In the genomic region with DNA sequence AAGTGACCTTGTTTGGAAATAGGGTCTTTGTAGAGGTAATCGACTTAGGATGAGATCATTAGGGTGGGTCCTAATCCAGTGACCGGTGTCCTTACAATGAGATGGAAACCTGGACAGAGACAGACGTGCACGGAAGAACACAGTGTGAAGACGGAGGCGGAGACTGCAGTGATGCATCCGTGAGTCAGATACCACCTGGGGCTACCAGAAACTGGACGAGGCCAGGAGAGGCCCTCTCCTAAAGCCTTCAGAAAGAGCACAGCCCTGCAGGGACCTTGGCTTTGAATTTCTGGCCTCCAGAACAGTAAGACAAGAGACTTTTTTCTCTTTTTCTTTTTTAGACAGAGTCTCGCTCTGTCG, we compare ENCODE assay signal across 18 cellular contexts.
DNase-seq lines count a peak whose midpoint lies in the region; TF ChIP-seq lines count a peak whose summit lies in the region.
"Had no signal": no experiment of that assay in that cellular context is flagged by ENCODE, and none has a peak within 500 bp of the region (broad histone marks: within the 10 kb centered on the region; RNA-seq: fewer than 3 reads in every experiment).

No MANE protein-coding gene starts in this region.

- TF ChIP-seq POLR2A in esophagus squamous epithelium (IDR thresholded peaks at IDR 0.05) (no peak), stomach (IDR thresholded peaks at IDR 0.05) (no peak)

- POLR2A ChIA-PET in RWPE1 (lab: Yijun Ruan, JAX; ENCODE audit: low non-redundant PET), result no interaction called here

- no peak for TF ChIP-seq CTCF in HFFc6 (IDR thresholded peaks at IDR 0.05)
- no peak for TF ChIP-seq CTCF in RWPE1 (conservative IDR thresholded peaks at IDR 0.05; ENCODE audit: low read depth)
- TF ChIP-seq CTCF in esophagus squamous epithelium (IDR thresholded peaks at IDR 0.05), result no peak
- TF ChIP-seq CTCF in stomach (IDR thresholded peaks at IDR 0.05), result no peak

- DNase-seq in HFFc6, result peak; percentile 10
- DNase-seq in RWPE1 (ENCODE audit: low spot score), result peak; percentile 68
- no peak for DNase-seq in esophagus squamous epithelium (lab: John Stamatoyannopoulos, UW)
- peak; percentile 7 for DNase-seq in smooth muscle cell of the brain vasculature (ENCODE audit: low read depth, low spot score)
- DNase-seq in stimulated activated CD4-positive, alpha-beta T cell treated with anti-CD3 and anti-CD28 coated beads, Interleukin-4, amount 100 ng/mL, for 1 hour, result no peak
- no peak for DNase-seq in stomach
- no peak for DNase-seq in activated CD4-positive, alpha-beta T cell treated with anti-CD3 and anti-CD28 coated beads for 48 hours
- DNase-seq: activated naive CD4-positive, alpha-beta T cell treated with anti-CD3 and anti-CD28 coated beads for 36 hours; activated T-cell treated with anti-CD3 and anti-CD28 coated beads for 4 hours; body of pancreas; dermis blood vessel endothelial cell; KG1; left colon; NCI-H1105 treated with DMSO at 0.1 percent for 48 hours; NCI-H2171 treated with DMSO at 0.1 percent for 48 hours; SIG-M5 had no signal

- no peaks in the 10 kb centered on the region for H3K9me3 Mint-ChIP-seq in HFFc6
- H3K9me3 Mint-ChIP-seq: activated naive CD4-positive, alpha-beta T cell treated with anti-CD3 and anti-CD28 coated beads for 36 hours had no signal

- H3K36me3 Mint-ChIP-seq in HFFc6 (ENCODE audit: low read depth), result no peaks in the 10 kb centered on the region
- H3K36me3 Mint-ChIP-seq: CD14-positive monocyte had no signal

- peaks cover 10% of the 10 kb centered on the region for H3K27me3 Mint-ChIP-seq in HFFc6 (ENCODE audit: insufficient read depth)

- H3K4me1 ChIP-seq in esophagus squamous epithelium, result peaks cover 20 to 63% (median 42%) of the 10 kb centered on the region in 3 donors
- peaks cover 27 to 39% (median 31%) of the 10 kb centered on the region in 4 donors for H3K4me1 ChIP-seq in stomach

- no peak overlapping the region for H3K4me3 Mint-ChIP-seq in HFFc6
- H3K4me3 Mint-ChIP-seq: activated naive CD4-positive, alpha-beta T cell treated with anti-CD3 and anti-CD28 coated beads for 36 hours; CD14-positive monocyte had no signal

- no peak for TF ChIP-seq EP300 in stomach (IDR thresholded peaks at IDR 0.05)

- intact Hi-C loops in esophagus squamous epithelium (cut with DNase I), result loop anchor here (10.0 kb wide), 1 partner anchor 80 kb away; the partner anchor contains the start of gene CELSR1
- intact Hi-C loops in stomach (cut with DNase I; ENCODE audit: low total_unique reads), result no loop called here

- H3K9me3 ChIP-seq in esophagus squamous epithelium (no peaks in the 10 kb centered on the region), stomach (no peaks in the 10 kb centered on the region)
- H3K9me3 ChIP-seq: body of pancreas, tibial nerve had no signal

- H3K36me3 ChIP-seq in esophagus squamous epithelium (peaks cover 0 to 21% (median 0%) of the 10 kb centered on the region in 3 donors), stomach (no peaks in the 10 kb centered on the region)
- H3K36me3 ChIP-seq: tibial nerve had no signal

- peaks cover 20% of the 10 kb centered on the region for H3K4me1 Mint-ChIP-seq in HFFc6 (ENCODE audit: low read depth)
- H3K4me1 Mint-ChIP-seq: CD14-positive monocyte had no signal

- H3K4me3 ChIP-seq in esophagus squamous epithelium, result no peak overlapping the region
- H3K4me3 ChIP-seq in stomach, result no peak overlapping the region
- H3K4me3 ChIP-seq: body of pancreas, tibial nerve had no signal

- CTCF ChIA-PET in RWPE1 (lab: Yijun Ruan, JAX), result interaction anchor here (0.6 to 0.7 kb wide), 2 partner anchors 10 to 17 kb away, joined by 4 read pairs; no protein-coding TSS in a partner anchor

- H3K27ac ChIP-seq in RWPE1, result peak overlapping the region; percentile 99
- H3K27ac ChIP-seq in esophagus squamous epithelium, result peak overlapping the region; percentile 63 to 83 (median 79)
- no peak overlapping the region for H3K27ac ChIP-seq in stomach
- H3K27ac ChIP-seq: body of pancreas, tibial nerve had no signal

- 60 to 63% methylated on average over 10 of the region's 10 CpGs for WGBS in esophagus squamous epithelium, 2 donors
- 90 to 95% (median 94%) methylated on average over 10 of the region's 10 CpGs for WGBS in stomach, 5 donors

- no peak overlapping the region for H3K27ac Mint-ChIP-seq in HFFc6
- H3K27ac Mint-ChIP-seq: activated naive CD4-positive, alpha-beta T cell treated with anti-CD3 and anti-CD28 coated beads for 36 hours; CD14-positive monocyte had no signal

- H3K27me3 ChIP-seq in esophagus squamous epithelium, result peaks cover 0 to 12% (median 0%) of the 10 kb centered on the region in 4 donors
- peaks cover 0 to 29% (median 0%) of the 10 kb centered on the region in 3 donors for H3K27me3 ChIP-seq in stomach
- H3K27me3 ChIP-seq: body of pancreas had no signal

Comparison
In these comparisons a context has a peak if more than half of its experiments do, and no peak if none do; other contexts are left out.
1. DNase-seq: peak in HFFc6 (single experiment), RWPE1 (single experiment) and smooth muscle cell of the brain vasculature (single experiment); none in esophagus squamous epithelium (single experiment), stimulated activated CD4-positive, alpha-beta T cell treated with anti-CD3 and anti-CD28 coated beads, Interleukin-4, amount 100 ng/mL, for 1 hour (single experiment), stomach (single experiment) and activated CD4-positive, alpha-beta T cell treated with anti-CD3 and anti-CD28 coated beads for 48 hours (single experiment).
2. H3K27ac ChIP-seq: peak in RWPE1 (single experiment) and esophagus squamous epithelium (4 of 4); none in stomach (0 of 5).